Comparison of ENCODE assay signal across 14 cellular contexts in genomic region chr11:102981324-102981910, GRCh38. TPM values are rescaled to one million over a fixed set of nuclear protein-coding genes. Genes with fewer than 3 reads are reported as not detected.
DNase-seq lines count a peak whose midpoint lies in the region; ATAC-seq and TF ChIP-seq lines count a peak whose summit lies in the region.
"Had no signal": no experiment of that assay in that cellular context is flagged by ENCODE, and none has a peak within 500 bp of the region (broad histone marks: within the 10 kb centered on the region; RNA-seq: fewer than 3 reads in every experiment).

No MANE protein-coding gene starts in this region.

- in situ Hi-C loops in HAP-1 (cut with MboI; ENCODE audit: low sequenced_read_pairs), result no loop called here

- CTCF ChIA-PET in WTC11 (lab: Charles Lee), result no interaction called here
- CTCF ChIA-PET in RWPE1 (lab: Yijun Ruan, JAX), result interaction anchor here (0.8 kb wide), 1 partner anchor 67 kb away, joined by 3 read pairs; no protein-coding TSS in a partner anchor

- H3K9me3 ChIP-seq in prostate gland, result no peaks in the 10 kb centered on the region
- H3K9me3 ChIP-seq in HAP-1, result no peaks in the 10 kb centered on the region
- H3K9me3 ChIP-seq: BLaER1 had no signal

- H3K27me3 ChIP-seq in prostate gland (replicated peaks; ENCODE audit: insufficient read depth) (no peaks in the 10 kb centered on the region), HAP-1 (ENCODE audit: low read depth) (no peaks in the 10 kb centered on the region)
- H3K27me3 ChIP-seq: BLaER1 had no signal

- peaks cover 7% of the 10 kb centered on the region; the same call in 1 of the 2 replicates for H3K9me3 Mint-ChIP-seq in WTC11
- H3K9me3 Mint-ChIP-seq: nephron; stimulated activated naive CD8-positive, alpha-beta T cell treated with anti-CD3 and anti-CD28 coated beads, Interleukin-15, Interleukin-2, amounts not matched to agents 100 ng/mL and 50 ng/mL, for 24 hours had no signal

- H3K4me1 ChIP-seq in prostate gland (replicated peaks) (no peaks in the 10 kb centered on the region), HAP-1 (no peaks in the 10 kb centered on the region)
- H3K4me1 ChIP-seq: BLaER1 had no signal

- TF ChIP-seq POLR2A in prostate gland (IDR thresholded peaks at IDR 0.05), result no peak

- no peaks in the 10 kb centered on the region; the same call in 1 of the 2 replicates for H3K27me3 Mint-ChIP-seq in WTC11 (ENCODE audit: low read depth)

- H3K36me3 ChIP-seq in prostate gland (no peaks in the 10 kb centered on the region), HAP-1 (replicated peaks) (no peaks in the 10 kb centered on the region)
- H3K36me3 ChIP-seq: BLaER1 had no signal

- ATAC-seq in GM18499 (IDR thresholded peaks at IDR 0.05; ENCODE audit: insufficient read depth, unreplicated experiment), result peak; percentile 83
- ATAC-seq in HG03039 (IDR thresholded peaks at IDR 0.05; ENCODE audit: unreplicated experiment), result peak; percentile 68
- peak; percentile 62 for ATAC-seq in WTC11
- ATAC-seq: T-cell had no signal

- H3K27ac Mint-ChIP-seq in WTC11, result peak overlapping the region; percentile 2; the same call in 1 of the 2 replicates
- H3K27ac Mint-ChIP-seq: immature natural killer cell; nephron; stimulated activated naive CD8-positive, alpha-beta T cell treated with anti-CD3 and anti-CD28 coated beads, Interleukin-15, Interleukin-2, amounts not matched to agents 100 ng/mL and 50 ng/mL, for 24 hours; T-cell had no signal

- intact Hi-C loops in prostate gland (cut with DNase I), result no loop called here

- H3K36me3 Mint-ChIP-seq in WTC11, result no peaks in the 10 kb centered on the region; the same call in 1 of the 2 replicates
- H3K36me3 Mint-ChIP-seq: immature natural killer cell, T-cell had no signal

- no peak overlapping the region for H3K4me3 Mint-ChIP-seq in WTC11
- H3K4me3 Mint-ChIP-seq: immature natural killer cell; nephron; stimulated activated naive CD8-positive, alpha-beta T cell treated with anti-CD3 and anti-CD28 coated beads, Interleukin-15, Interleukin-2, amounts not matched to agents 100 ng/mL and 50 ng/mL, for 24 hours; T-cell had no signal

- peaks cover 6% of the 10 kb centered on the region for H3K4me1 Mint-ChIP-seq in WTC11
- H3K4me1 Mint-ChIP-seq: immature natural killer cell, nephron, T-cell had no signal

- H3K4me3 ChIP-seq in prostate gland (no peak overlapping the region), HAP-1 (no peak overlapping the region)
- H3K4me3 ChIP-seq: BLaER1 had no signal

- TF ChIP-seq CTCF in GM20000 (IDR thresholded peaks at IDR 0.05; ENCODE audit: extremely low read depth, missing control alignments) (no peak), WTC11 (IDR thresholded peaks at IDR 0.05) (no peak), RWPE1 (conservative IDR thresholded peaks at IDR 0.05; ENCODE audit: low read depth) (no peak), prostate gland (IDR thresholded peaks at IDR 0.05) (no peak)

- POLR2A ChIA-PET in WTC11 (lab: Charles Lee), result no interaction called here
- POLR2A ChIA-PET in RWPE1 (lab: Yijun Ruan, JAX; ENCODE audit: low non-redundant PET), result no interaction called here

- DNase-seq in GM20000 (ENCODE audit: low spot score) (peak; percentile 10), WTC11 (ENCODE audit: low spot score) (no peak), RWPE1 (ENCODE audit: low spot score) (no peak), iPS-NIHi7 (ENCODE audit: extremely low spot score) (no peak), prostate gland (ENCODE audit: low spot score) (no peak), HAP-1 (ENCODE audit: low spot score in 2 of 2) (no peak)
- DNase-seq: activated CD8-positive, alpha-beta memory T cell treated with anti-CD3 and anti-CD28 coated beads for 24 hours; immature natural killer cell; T-cell had no signal

- H3K27ac ChIP-seq in RWPE1 (no peak overlapping the region), prostate gland (no peak overlapping the region)
- H3K27ac ChIP-seq: BLaER1 had no signal

TF ChIP-seq in WTC11, 78 proteins besides CTCF, POLR2A, EP300 and RAD21 (continues in another document):
- TF ChIP-seq, protein P1, sequence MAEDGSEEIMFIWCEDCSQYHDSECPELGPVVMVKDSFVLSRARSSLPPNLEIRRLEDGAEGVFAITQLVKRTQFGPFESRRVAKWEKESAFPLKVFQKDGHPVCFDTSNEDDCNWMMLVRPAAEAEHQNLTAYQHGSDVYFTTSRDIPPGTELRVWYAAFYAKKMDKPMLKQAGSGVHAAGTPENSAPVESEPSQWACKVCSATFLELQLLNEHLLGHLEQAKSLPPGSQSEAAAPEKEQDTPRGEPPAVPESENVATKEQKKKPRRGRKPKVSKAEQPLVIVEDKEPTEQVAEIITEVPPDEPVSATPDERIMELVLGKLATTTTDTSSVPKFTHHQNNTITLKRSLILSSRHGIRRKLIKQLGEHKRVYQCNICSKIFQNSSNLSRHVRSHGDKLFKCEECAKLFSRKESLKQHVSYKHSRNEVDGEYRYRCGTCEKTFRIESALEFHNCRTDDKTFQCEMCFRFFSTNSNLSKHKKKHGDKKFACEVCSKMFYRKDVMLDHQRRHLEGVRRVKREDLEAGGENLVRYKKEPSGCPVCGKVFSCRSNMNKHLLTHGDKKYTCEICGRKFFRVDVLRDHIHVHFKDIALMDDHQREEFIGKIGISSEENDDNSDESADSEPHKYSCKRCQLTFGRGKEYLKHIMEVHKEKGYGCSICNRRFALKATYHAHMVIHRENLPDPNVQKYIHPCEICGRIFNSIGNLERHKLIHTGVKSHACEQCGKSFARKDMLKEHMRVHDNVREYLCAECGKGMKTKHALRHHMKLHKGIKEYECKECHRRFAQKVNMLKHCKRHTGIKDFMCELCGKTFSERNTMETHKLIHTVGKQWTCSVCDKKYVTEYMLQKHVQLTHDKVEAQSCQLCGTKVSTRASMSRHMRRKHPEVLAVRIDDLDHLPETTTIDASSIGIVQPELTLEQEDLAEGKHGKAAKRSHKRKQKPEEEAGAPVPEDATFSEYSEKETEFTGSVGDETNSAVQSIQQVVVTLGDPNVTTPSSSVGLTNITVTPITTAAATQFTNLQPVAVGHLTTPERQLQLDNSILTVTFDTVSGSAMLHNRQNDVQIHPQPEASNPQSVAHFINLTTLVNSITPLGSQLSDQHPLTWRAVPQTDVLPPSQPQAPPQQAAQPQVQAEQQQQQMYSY (CRISPR knock-in tag; IDR thresholded peaks at IDR 0.05), result no peak
- TF ChIP-seq, protein P2, sequence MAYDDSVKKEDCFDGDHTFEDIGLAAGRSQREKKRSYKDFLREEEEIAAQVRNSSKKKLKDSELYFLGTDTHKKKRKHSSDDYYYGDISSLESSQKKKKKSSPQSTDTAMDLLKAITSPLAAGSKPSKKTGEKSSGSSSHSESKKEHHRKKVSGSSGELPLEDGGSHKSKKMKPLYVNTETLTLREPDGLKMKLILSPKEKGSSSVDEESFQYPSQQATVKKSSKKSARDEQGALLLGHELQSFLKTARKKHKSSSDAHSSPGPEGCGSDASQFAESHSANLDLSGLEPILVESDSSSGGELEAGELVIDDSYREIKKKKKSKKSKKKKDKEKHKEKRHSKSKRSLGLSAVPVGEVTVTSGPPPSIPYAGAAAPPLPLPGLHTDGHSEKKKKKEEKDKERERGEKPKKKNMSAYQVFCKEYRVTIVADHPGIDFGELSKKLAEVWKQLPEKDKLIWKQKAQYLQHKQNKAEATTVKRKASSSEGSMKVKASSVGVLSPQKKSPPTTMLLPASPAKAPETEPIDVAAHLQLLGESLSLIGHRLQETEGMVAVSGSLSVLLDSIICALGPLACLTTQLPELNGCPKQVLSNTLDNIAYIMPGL (CRISPR knock-in tag; IDR thresholded peaks at IDR 0.05), result no peak
- no peak for TF ChIP-seq ATF2 (CRISPR knock-in tag; IDR thresholded peaks at IDR 0.05; ENCODE audit: borderline replicate concordance, low read depth)
- no peak for TF ChIP-seq NFYB (CRISPR knock-in tag; conservative IDR thresholded peaks at IDR 0.05; ENCODE audit: low read depth)
- no peak for TF ChIP-seq CDX4 (CRISPR knock-in tag; IDR thresholded peaks at IDR 0.05; ENCODE audit: borderline replicate concordance)

RNA-seq across cellular contexts. Expression of gene MMP13, which starts 25.9 kb away (rescaled TPM):
- not detected in 3 replicates for total RNA-seq in WTC11 (2021)
- 1 to 10 TPM in 1 of 2 donors, not detected in 1; 3.0 TPM for total RNA-seq in prostate gland
- total RNA-seq: T-cell had no signal
